Comparison of ENCODE assay signal across 8 cellular contexts in the genomic region with DNA sequence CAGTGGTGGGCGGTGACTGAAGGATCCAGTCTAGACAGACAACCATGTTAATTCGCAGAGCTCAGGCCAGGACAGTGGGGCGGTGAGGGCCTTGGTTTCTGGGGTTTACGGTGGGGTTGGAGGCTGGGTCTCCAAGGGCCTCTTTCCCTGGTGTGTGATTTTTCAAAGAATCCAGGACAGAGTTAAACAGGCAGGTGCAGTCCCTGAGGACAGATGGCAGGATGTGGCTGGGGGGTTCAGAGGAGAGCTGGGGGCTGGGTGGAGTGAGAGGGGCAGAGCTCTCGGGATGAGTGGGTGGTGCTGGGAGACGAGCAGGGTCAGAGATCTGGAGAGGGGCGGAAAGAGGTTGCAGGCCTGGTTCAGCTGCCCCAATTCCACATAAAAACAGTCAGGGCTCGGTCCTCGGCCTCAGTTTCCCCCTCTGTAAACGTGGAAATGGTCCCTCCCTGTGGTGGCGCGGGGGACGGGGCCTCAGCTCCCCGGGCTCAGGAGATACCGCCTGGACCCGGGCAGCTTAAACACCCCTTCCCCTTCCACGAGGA.
DNase-seq lines count a peak whose midpoint lies in the region; ATAC-seq and TF ChIP-seq lines count a peak whose summit lies in the region.

No MANE protein-coding gene starts in this region.

- H3K4me1 ChIP-seq in urinary bladder (ENCODE audit: insufficient read depth): no peaks in the 10 kb centered on the region

- DNase-seq in activated T-cell treated with anti-CD3 and anti-CD28 coated beads, Interleukin-2, amount 50 U/mL, for 72 hours: no peak
- DNase-seq in activated T-cell treated with anti-CD3 and anti-CD28 coated beads for 4 hours (no peak), kidney epithelial cell (ENCODE audit: low read depth) (no peak), head of caudate nucleus (no peak), inferior parietal cortex (ENCODE audit: extremely low spot score) (no peak)
- DNase-seq in activated naive CD4-positive, alpha-beta T cell treated with anti-CD3 and anti-CD28 coated beads, Interleukin-2, amount 50 U/mL, for 72 hours (ENCODE audit: low spot score in 2 of 2): no peak

- H3K4me3 Mint-ChIP-seq in activated T-cell treated with anti-CD3 and anti-CD28 coated beads, Interleukin-2, amount 50 U/mL, for 72 hours: peak overlapping the region; percentile 83 to 90

- H3K27ac Mint-ChIP-seq in activated T-cell treated with anti-CD3 and anti-CD28 coated beads, Interleukin-2, amount 50 U/mL, for 72 hours: no peak overlapping the region
- H3K27ac Mint-ChIP-seq in activated naive CD4-positive, alpha-beta T cell treated with anti-CD3 and anti-CD28 coated beads, Interleukin-2, amount 50 U/mL, for 72 hours: no peak overlapping the region

- H3K27me3 Mint-ChIP-seq in activated T-cell treated with anti-CD3 and anti-CD28 coated beads, Interleukin-2, amount 50 U/mL, for 72 hours (ENCODE audit: low read depth): peaks cover 36% of the 10 kb centered on the region

- H3K4me1 Mint-ChIP-seq in activated T-cell treated with anti-CD3 and anti-CD28 coated beads, Interleukin-2, amount 50 U/mL, for 72 hours (ENCODE audit: low read depth): peaks cover 21% of the 10 kb centered on the region

- H3K9me3 Mint-ChIP-seq in activated T-cell treated with anti-CD3 and anti-CD28 coated beads, Interleukin-2, amount 50 U/mL, for 72 hours: peaks cover 0 to 3% of the 10 kb centered on the region in 2 donors
- H3K9me3 Mint-ChIP-seq in activated naive CD4-positive, alpha-beta T cell treated with anti-CD3 and anti-CD28 coated beads, Interleukin-2, amount 50 U/mL, for 72 hours: peaks cover 0 to 6% of the 10 kb centered on the region in 2 donors

- intact Hi-C loops in head of caudate nucleus (cut with DNase I): loop anchor here (10.0 kb wide), 1 partner anchor 1087 kb away; no protein-coding TSS in a partner anchor

- peak; percentile 9 to 23 for ATAC-seq in activated T-cell treated with anti-CD3 and anti-CD28 coated beads, Interleukin-2, amount 50 U/mL, for 72 hours (replicated peaks in 1 of 2)
- ATAC-seq in activated naive CD4-positive, alpha-beta T cell treated with anti-CD3 and anti-CD28 coated beads, Interleukin-2, amount 50 U/mL, for 72 hours: peak; percentile 2 to 41
- ATAC-seq in GM21447 (IDR thresholded peaks at IDR 0.05; ENCODE audit: unreplicated experiment): no peak

- H3K4me3 ChIP-seq in kidney epithelial cell (ENCODE audit: low read depth, low read length) (peak overlapping the region; percentile 53), urinary bladder (ENCODE audit: low read depth, low read length) (peak overlapping the region; percentile 52)

- no peak overlapping the region for H3K27ac ChIP-seq in urinary bladder (ENCODE audit: low read depth)

- H3K36me3 Mint-ChIP-seq in activated T-cell treated with anti-CD3 and anti-CD28 coated beads, Interleukin-2, amount 50 U/mL, for 72 hours (ENCODE audit: insufficient read depth in 2 of 2): peaks cover 0 to 6% of the 10 kb centered on the region in 2 donors
- H3K36me3 Mint-ChIP-seq in activated naive CD4-positive, alpha-beta T cell treated with anti-CD3 and anti-CD28 coated beads, Interleukin-2, amount 50 U/mL, for 72 hours: peaks cover 0 to 7% of the 10 kb centered on the region in 2 donors

- no peak for TF ChIP-seq CTCF in kidney epithelial cell (IDR thresholded peaks at IDR 0.05; ENCODE audit: insufficient read depth, low read length, poor library complexity, severe bottlenecking)

- 40% methylated on average over 17 of the region's 17 CpGs for WGBS in urinary bladder

- H3K36me3 ChIP-seq in kidney epithelial cell (ENCODE audit: control insufficient read depth, insufficient read depth, low read length) (no peaks in the 10 kb centered on the region), urinary bladder (ENCODE audit: insufficient read depth) (no peaks in the 10 kb centered on the region)

- H3K27me3 ChIP-seq in kidney epithelial cell (ENCODE audit: control insufficient read depth, insufficient read depth, low read length): peaks cover 5% of the 10 kb centered on the region
